1 cellular context compared by ENCODE assay signal in genomic region chr5:76620166-76620565, GRCh38.
TF ChIP-seq lines count a peak whose summit lies in the region.

No MANE protein-coding gene starts in this region.

TF ChIP-seq in GM23338, 12 proteins besides CTCF, POLR2A, EP300 and RAD21 (continued from another document):
- TF ChIP-seq ZNF462 (CRISPR knock-in tag; IDR thresholded peaks at IDR 0.05) (no peak), EZH2 (IDR thresholded peaks at IDR 0.05; ENCODE audit: low read depth, unreplicated experiment) (no peak), CREB1 (CRISPR knock-in tag; IDR thresholded peaks at IDR 0.05; ENCODE audit: low read depth) (no peak)
